ENCODE assay signal across 11 cellular contexts in the genomic region with DNA sequence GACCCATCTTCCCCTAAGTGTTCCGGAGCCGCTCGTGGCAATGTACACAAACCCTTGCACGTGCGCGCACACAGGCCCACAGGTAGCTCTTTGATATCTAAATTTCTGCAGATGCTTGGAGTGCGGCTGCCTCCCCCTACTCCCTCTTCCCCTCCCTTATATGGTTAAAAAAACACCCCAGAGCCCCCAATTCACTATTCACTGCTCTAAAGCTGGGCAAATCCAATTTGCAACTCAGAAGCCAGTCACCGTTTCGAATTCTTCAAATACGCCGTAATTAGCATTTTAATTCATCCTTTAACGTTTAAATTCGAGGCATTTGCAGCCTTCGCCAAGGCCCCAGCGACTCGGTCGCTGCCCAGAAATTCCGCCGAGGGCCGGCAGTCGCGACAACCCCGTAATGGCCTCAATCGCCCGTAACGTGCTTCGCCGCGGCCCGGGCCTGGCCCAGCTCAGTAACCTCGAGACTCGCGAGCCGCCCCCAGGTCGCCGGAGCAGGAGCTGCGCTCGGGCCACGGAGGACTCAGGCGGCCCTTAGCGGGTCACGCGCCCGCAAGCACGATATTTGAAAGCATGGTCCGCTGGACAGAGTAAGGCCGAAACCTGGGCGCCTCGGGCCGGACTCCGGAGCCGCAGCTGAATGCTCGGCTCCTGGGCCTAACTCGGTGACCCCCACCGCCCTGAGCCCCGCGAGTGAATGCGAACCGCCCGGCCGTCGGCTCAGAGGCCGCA. TPM values are rescaled to one million over a fixed set of nuclear protein-coding genes. Genes with fewer than 3 reads are reported as not detected.
A peak's percentile ranks its signal among the peaks of the same experiment; 100 is the strongest.
DNase-seq lines count a peak whose midpoint lies in the region; ATAC-seq, FAIRE-seq and TF ChIP-seq lines count a peak whose summit lies in the region.
"Had no signal": no experiment of that assay in that cellular context is flagged by ENCODE, and none has a peak within 500 bp of the region (broad histone marks: within the 10 kb centered on the region; RNA-seq: fewer than 3 reads in every experiment).

No MANE protein-coding gene starts in this region.

- H3K4me2 ChIP-seq in astrocyte (ENCODE audit: low read length) = peak overlapping the region; percentile 80

- H3K36me3 ChIP-seq in astrocyte (ENCODE audit: insufficient read depth, low read length) = peaks cover 8% of the 10 kb centered on the region
- H3K36me3 ChIP-seq in iPS-18a (ENCODE audit: control insufficient read depth, low read depth, low read length) = peaks cover 36% of the 10 kb centered on the region
- H3K36me3 ChIP-seq in testis (ENCODE audit: low read depth, missing control alignments) = no peaks in the 10 kb centered on the region

- H3K27me3 Mint-ChIP-seq in activated naive CD4-positive, alpha-beta T cell treated with anti-CD3 and anti-CD28 coated beads for 36 hours (ENCODE audit: low read depth) = peaks cover 56% of the 10 kb centered on the region
- H3K27me3 Mint-ChIP-seq in astrocyte (ENCODE audit: low read depth, unreplicated experiment) = peaks cover 15% of the 10 kb centered on the region

- H3K4me1 ChIP-seq in astrocyte (ENCODE audit: insufficient read depth, low read length) (peaks cover 18% of the 10 kb centered on the region), iPS-18a (ENCODE audit: control insufficient read depth, low read depth, low read length) (peaks cover 17% of the 10 kb centered on the region), testis (no peaks in the 10 kb centered on the region)

- H3K27ac Mint-ChIP-seq in activated naive CD4-positive, alpha-beta T cell treated with anti-CD3 and anti-CD28 coated beads for 36 hours = peak overlapping the region; percentile 39
- peak overlapping the region; percentile 80 for H3K27ac Mint-ChIP-seq in astrocyte (ENCODE audit: unreplicated experiment)
- H3K27ac Mint-ChIP-seq: T-cell had no signal

- no peaks in the 10 kb centered on the region for H3K9me3 ChIP-seq in astrocyte (ENCODE audit: insufficient read depth, low read depth, low read length)
- H3K9me3 ChIP-seq in iPS-18a (ENCODE audit: control insufficient read depth, low read depth, low read length) = no peaks in the 10 kb centered on the region
- no peaks in the 10 kb centered on the region for H3K9me3 ChIP-seq in testis

- ATAC-seq in GM18505 (IDR thresholded peaks at IDR 0.05; ENCODE audit: unreplicated experiment) (no peak), GM18858 (IDR thresholded peaks at IDR 0.05; ENCODE audit: unreplicated experiment) (no peak)
- ATAC-seq: T-cell had no signal

- H3K9me3 Mint-ChIP-seq in activated naive CD4-positive, alpha-beta T cell treated with anti-CD3 and anti-CD28 coated beads for 36 hours = no peaks in the 10 kb centered on the region
- peaks cover 7% of the 10 kb centered on the region for H3K9me3 Mint-ChIP-seq in astrocyte (ENCODE audit: unreplicated experiment)
- H3K9me3 Mint-ChIP-seq: T-cell had no signal

- H2AFZ ChIP-seq in astrocyte (ENCODE audit: low read depth, low read length) = no peak overlapping the region

- WGBS in testis, 2 donors = 6 to 12% methylated on average over 29 to 62 of the region's 63 CpGs

- DNase-seq in activated naive CD4-positive, alpha-beta T cell treated with anti-CD3 and anti-CD28 coated beads for 36 hours = no peak
- DNase-seq in activated naive CD4-positive, alpha-beta T cell treated with Interleukin-2 at 50 U/mL for 16 hours = no peak
- DNase-seq in astrocyte (ENCODE audit: low read depth) = no peak
- no peak for DNase-seq in testis
- DNase-seq in HPDE6-E6E7 (ENCODE audit: extremely low spot score) = no peak
- DNase-seq: amniotic stem cell, T-cell had no signal

- TF ChIP-seq POLR2A in testis (IDR thresholded peaks at IDR 0.05) = no peak
- TF ChIP-seq POLR2A in GM18505 (IDR thresholded peaks at IDR 0.05; ENCODE audit: borderline replicate concordance, extremely low read depth, insufficient read depth, insufficient read length) = no peak

- peaks cover 36% of the 10 kb centered on the region for H4K20me1 ChIP-seq in astrocyte (ENCODE audit: insufficient read depth, low read length)

- peaks cover 4% of the 10 kb centered on the region for H3K36me3 Mint-ChIP-seq in activated naive CD4-positive, alpha-beta T cell treated with anti-CD3 and anti-CD28 coated beads for 36 hours (ENCODE audit: low read depth)
- peaks cover 10% of the 10 kb centered on the region for H3K36me3 Mint-ChIP-seq in astrocyte (ENCODE audit: low read depth, unreplicated experiment)
- H3K36me3 Mint-ChIP-seq: T-cell had no signal

- intact Hi-C loops in activated naive CD4-positive, alpha-beta T cell treated with anti-CD3 and anti-CD28 coated beads for 36 hours (cut with micrococcal nuclease) = loop anchor here (5.0 kb wide), 1 partner anchor 852 kb away; no protein-coding TSS in a partner anchor
- intact Hi-C loops in testis (cut with DNase I; ENCODE audit: low total_unique reads) = no loop called here

- no peak for TF ChIP-seq CTCF in astrocyte (IDR thresholded peaks at IDR 0.05; ENCODE audit: insufficient read depth, low read depth, low read length)
- no peak for TF ChIP-seq CTCF in testis (IDR thresholded peaks at IDR 0.05)

- H3K4me3 ChIP-seq in astrocyte (ENCODE audit: insufficient read depth, low read depth, low read length) = peak overlapping the region; percentile 77
- H3K4me3 ChIP-seq in iPS-18a (ENCODE audit: low read length) = peak overlapping the region; percentile 95
- peak overlapping the region; percentile 31 to 32 for H3K4me3 ChIP-seq in testis

- peak overlapping the region; percentile 90 for H3K9ac ChIP-seq in astrocyte (ENCODE audit: low read length)
- H3K9ac ChIP-seq in iPS-18a (ENCODE audit: low read length) = peak overlapping the region; percentile 86

- CTCF ChIA-PET in activated naive CD4-positive, alpha-beta T cell treated with anti-CD3 and anti-CD28 coated beads for 36 hours (lab: Charles Lee) = no interaction called here

- H3K4me1 Mint-ChIP-seq in activated naive CD4-positive, alpha-beta T cell treated with anti-CD3 and anti-CD28 coated beads for 36 hours (ENCODE audit: low read depth) = peaks cover 18% of the 10 kb centered on the region
- H3K4me1 Mint-ChIP-seq in astrocyte (ENCODE audit: low read depth, unreplicated experiment) = peaks cover 2% of the 10 kb centered on the region

- H3K27ac ChIP-seq in astrocyte (ENCODE audit: low read depth, low read length) (peak overlapping the region; percentile 79), iPS-18a (ENCODE audit: low read length) (no peak overlapping the region), testis (no peak overlapping the region)

- peaks cover 4% of the 10 kb centered on the region for H3K27me3 ChIP-seq in astrocyte (ENCODE audit: insufficient read depth, low read length)
- peaks cover 44% of the 10 kb centered on the region for H3K27me3 ChIP-seq in iPS-18a (ENCODE audit: control insufficient read depth, insufficient read depth, low read length)
- no peaks in the 10 kb centered on the region for H3K27me3 ChIP-seq in testis

- peak overlapping the region; percentile 14 for H3K4me3 Mint-ChIP-seq in activated naive CD4-positive, alpha-beta T cell treated with anti-CD3 and anti-CD28 coated beads for 36 hours
- H3K4me3 Mint-ChIP-seq in astrocyte (ENCODE audit: unreplicated experiment) = peak overlapping the region; percentile 90

- FAIRE-seq in astrocyte (lab: Jason Lieb, UNC) = no peak

- peaks cover 70% of the 10 kb centered on the region for H3K79me2 ChIP-seq in astrocyte (ENCODE audit: insufficient read depth, low read length)

RNA-seq across cellular contexts. Expression of a gene that starts 1.3 kb away (rescaled TPM):
- total RNA-seq in activated naive CD4-positive, alpha-beta T cell treated with anti-CD3 and anti-CD28 coated beads for 36 hours = not detected
- total RNA-seq in astrocyte = 6.7 and 7.0 TPM in 2 replicates
- total RNA-seq in testis = 10 to 100 TPM in 1 of 2 donors, 1 to 10 TPM in 1; 9.1 to 15.1 TPM
- 2.8 TPM for polyA plus RNA-seq in testis (ENCODE audit: insufficient read depth, low read depth, low replicate concordance)
- total RNA-seq: M059J had no signal

Comparison
In these comparisons a context has a peak if more than half of its experiments do, and no peak if none do; other contexts are left out.
1. H3K4me3 ChIP-seq: peak in every context shown above with its lines; median percentile 95 in iPS-18a; 77 in astrocyte; 32 in testis.